ENCODE assay signal across 18 cellular contexts in the genomic region with DNA sequence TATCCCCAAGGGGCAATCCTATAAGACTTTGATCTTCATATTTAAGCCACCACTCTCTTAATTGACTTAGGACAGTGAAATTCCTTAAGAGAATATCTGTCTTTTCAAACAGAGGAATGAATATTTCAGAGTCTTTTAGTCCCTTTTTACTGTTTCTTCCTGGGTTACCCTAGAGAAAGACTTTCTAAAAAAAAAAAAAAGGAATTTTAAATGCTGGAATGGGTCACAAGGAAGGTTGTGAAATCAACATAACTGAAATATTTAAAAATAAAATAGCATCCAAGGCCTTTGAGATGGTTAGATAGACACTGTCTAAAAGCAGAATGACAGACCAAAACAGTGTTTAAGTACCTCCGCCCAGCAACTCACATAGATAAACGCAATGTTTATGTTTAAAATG. TPM values are rescaled to one million over a fixed set of nuclear protein-coding genes. Genes with fewer than 3 reads are reported as not detected.
DNase-seq lines count a peak whose midpoint lies in the region; ATAC-seq and TF ChIP-seq lines count a peak whose summit lies in the region.
"Had no signal": no experiment of that assay in that cellular context is flagged by ENCODE, and none has a peak within 500 bp of the region (broad histone marks: within the 10 kb centered on the region; RNA-seq: fewer than 3 reads in every experiment).

No MANE protein-coding gene starts in this region.

- intact Hi-C loops in A673 (cut with micrococcal nuclease; ENCODE audit: unreplicated experiment): no loop called here
- intact Hi-C loops in gastrocnemius medialis (cut with DNase I; ENCODE audit: low total_unique reads): no loop called here
- intact Hi-C loops in head of caudate nucleus (cut with DNase I): no loop called here

- H3K27me3 Mint-ChIP-seq in progenitor cell of endocrine pancreas: peaks cover 2% of the 10 kb centered on the region

- H3K36me3 Mint-ChIP-seq in progenitor cell of endocrine pancreas (ENCODE audit: insufficient read depth): no peaks in the 10 kb centered on the region
- H3K36me3 Mint-ChIP-seq: natural killer cell had no signal

- CTCF ChIA-PET in A673 (lab: Charles Lee): no interaction called here

- H3K27ac Mint-ChIP-seq in progenitor cell of endocrine pancreas: no peak overlapping the region
- H3K27ac Mint-ChIP-seq: HFFc6; natural killer cell; T-helper 1 cell treated with Interleukin-12 subunit alpha and Interleukin-12 subunit beta and Interleukin-4 antibody, amounts not matched to agents 30 μg/mL and 1 μg/mL, for 36 hours had no signal

- POLR2A ChIA-PET in A673 (lab: Charles Lee; ENCODE audit: low non-redundant PET): no interaction called here

- H3K9me3 ChIP-seq in A673 (ENCODE audit: low read depth, low read length, poor library complexity, severe bottlenecking) (no peaks in the 10 kb centered on the region), gastrocnemius medialis (no peaks in the 10 kb centered on the region)
- H3K9me3 ChIP-seq: esophagus muscularis mucosa had no signal

- TF ChIP-seq CTCF in A673 (conservative IDR thresholded peaks at IDR 0.05; ENCODE audit: low read depth, low read length): no peak
- no peak for TF ChIP-seq CTCF in fibroblast of villous mesenchyme (IDR thresholded peaks at IDR 0.05; ENCODE audit: insufficient read depth, low read depth, low read length)
- no peak for TF ChIP-seq CTCF in gastrocnemius medialis (IDR thresholded peaks at IDR 0.05 in 4 of 5, conservative IDR thresholded peaks at IDR 0.05 in 1 of 5)
- TF ChIP-seq CTCF in progenitor cell of endocrine pancreas (IDR thresholded peaks at IDR 0.05; ENCODE audit: unreplicated experiment): no peak

- no peak overlapping the region for H3K4me3 ChIP-seq in A673 (ENCODE audit: low read depth, low read length, poor library complexity, severe bottlenecking)
- H3K4me3 ChIP-seq in fibroblast of villous mesenchyme (ENCODE audit: low read depth, low read length): no peak overlapping the region
- H3K4me3 ChIP-seq in gastrocnemius medialis: no peak overlapping the region
- H3K4me3 ChIP-seq: esophagus muscularis mucosa had no signal

- peaks cover 3% of the 10 kb centered on the region for H3K9me3 Mint-ChIP-seq in progenitor cell of endocrine pancreas (ENCODE audit: low read depth)
- H3K9me3 Mint-ChIP-seq: HFFc6; natural killer cell; T-helper 1 cell treated with Interleukin-12 subunit alpha and Interleukin-12 subunit beta and Interleukin-4 antibody, amounts not matched to agents 30 μg/mL and 1 μg/mL, for 36 hours had no signal

- H3K27ac ChIP-seq in A673 (ENCODE audit: low read depth, low read length, poor library complexity, severe bottlenecking) (no peak overlapping the region), gastrocnemius medialis (peak overlapping the region in 3 of 4 donors; percentile 4 to 52 (median 48))

- H3K36me3 ChIP-seq in A673 (ENCODE audit: insufficient read depth, low read length, poor library complexity, severe bottlenecking): no peaks in the 10 kb centered on the region
- no peaks in the 10 kb centered on the region for H3K36me3 ChIP-seq in gastrocnemius medialis
- H3K36me3 ChIP-seq: esophagus muscularis mucosa had no signal

- ATAC-seq in gastrocnemius medialis (peak in 1 of 2 donors; percentile 33), HG03135 (IDR thresholded peaks at IDR 0.05; ENCODE audit: unreplicated experiment) (no peak)
- ATAC-seq: left lobe of liver, natural killer cell had no signal

- no TSS peak for BruUV-seq in A673 (replicated peaks; lab: Mats Ljungman, UMichigan)

- TF ChIP-seq POLR2A in gastrocnemius medialis (IDR thresholded peaks at IDR 0.05): no peak

- H3K27me3 ChIP-seq in A673 (replicated peaks; ENCODE audit: insufficient read depth, low read depth, low read length, poor library complexity) (no peaks in the 10 kb centered on the region), gastrocnemius medialis (no peaks in the 10 kb centered on the region)
- H3K27me3 ChIP-seq: esophagus muscularis mucosa had no signal

- DNase-seq in A673 (ENCODE audit: low spot score): peak; percentile 18
- DNase-seq in NCI-H82 (lab: John Stamatoyannopoulos, UW): peak; percentile 90
- peak; percentile 38 for DNase-seq in fibroblast of villous mesenchyme (ENCODE audit: low read depth)
- DNase-seq in gastrocnemius medialis: no peak
- no peak for DNase-seq in progenitor cell of endocrine pancreas (ENCODE audit: low spot score, unreplicated experiment)
- no peak for DNase-seq in head of caudate nucleus
- DNase-seq in NCI-H345 (lab: John Stamatoyannopoulos, UW): no peak
- DNase-seq: activated CD4-positive, CD25-positive, alpha-beta regulatory T cell treated with anti-CD3 and anti-CD28 coated beads, Interleukin-2, amount 50 U/mL, for 72 hours; activated gamma-delta T cell treated with Interleukin-2 at 50 U/mL for 16 hours; GF-D8; HFFc6; natural killer cell; NCI-H2227 treated with DMSO at 0.1 percent for 48 hours; stimulated activated CD4-positive, alpha-beta T cell treated with anti-CD3 and anti-CD28 coated beads, Interleukin-1b, Interleukin-23, amount 100 ng/mL, for 48 hours had no signal

- in situ Hi-C loops in gastrocnemius medialis (cut with MboI; ENCODE audit: low sequenced_read_pairs in 4 of 4): no loop called here

- no peak overlapping the region for H3K4me3 Mint-ChIP-seq in progenitor cell of endocrine pancreas (ENCODE audit: low read depth)
- H3K4me3 Mint-ChIP-seq: HFFc6; natural killer cell; T-helper 1 cell treated with Interleukin-12 subunit alpha and Interleukin-12 subunit beta and Interleukin-4 antibody, amounts not matched to agents 30 μg/mL and 1 μg/mL, for 36 hours had no signal

- peaks cover 12% of the 10 kb centered on the region for H3K4me1 ChIP-seq in A673 (ENCODE audit: insufficient read depth, low read length, poor library complexity, severe bottlenecking)
- H3K4me1 ChIP-seq in gastrocnemius medialis: peaks cover 4 to 10% of the 10 kb centered on the region in 2 donors

- H3K4me1 Mint-ChIP-seq in progenitor cell of endocrine pancreas (ENCODE audit: low read depth): no peaks in the 10 kb centered on the region
- H3K4me1 Mint-ChIP-seq: natural killer cell had no signal

RNA-seq across cellular contexts. Expression of a gene that starts 52.7 kb away (rescaled TPM):
- total RNA-seq in A673 (2021) (21.3 and 28.1 TPM in 2 replicates), fibroblast of villous mesenchyme (37.7 and 51.4 TPM in 2 replicates), gastrocnemius medialis (10 to 100 TPM; 16.7 to 31.8 (median 20.3) TPM), progenitor cell of endocrine pancreas (32.8 and 36.2 TPM in 2 replicates)

Comparison
In these comparisons a context has a peak if more than half of its experiments do, and no peak if none do; other contexts are left out.
1. DNase-seq: peak in A673 (single experiment), NCI-H82 (single experiment) and fibroblast of villous mesenchyme (single experiment); none in gastrocnemius medialis (0 of 2), progenitor cell of endocrine pancreas (single experiment), head of caudate nucleus (0 of 42) and NCI-H345 (single experiment).